Comparison of ENCODE assay signal across 23 cellular contexts in genomic region chr6:8651998-8652397, GRCh38.
DNase-seq lines count a peak whose midpoint lies in the region; ATAC-seq, FAIRE-seq and TF ChIP-seq lines count a peak whose summit lies in the region.
"Had no signal": no experiment of that assay in that cellular context is flagged by ENCODE, and none has a peak within 500 bp of the region (broad histone marks: within the 10 kb centered on the region; RNA-seq: fewer than 3 reads in every experiment).

No MANE protein-coding gene starts in this region.

- TF ChIP-seq RAD21 in liver (IDR thresholded peaks at IDR 0.05) = peak; percentile 28 to 38

- H3K36me3 Mint-ChIP-seq in GM23338 (ENCODE audit: low read depth) (no peaks in the 10 kb centered on the region), progenitor cell of endocrine pancreas (ENCODE audit: insufficient read depth) (no peaks in the 10 kb centered on the region)
- H3K36me3 Mint-ChIP-seq: CD14-positive monocyte; CD4-positive, alpha-beta memory T cell had no signal

- H3F3A ChIP-seq in GM23338 (replicated peaks; ENCODE audit: low read depth) = no peaks in the 10 kb centered on the region

- FAIRE-seq in HTR-8/SVneo (lab: Jason Lieb, UNC) = no peak
- FAIRE-seq: A549, G401.6, GM12892, H1 had no signal

- no peak overlapping the region for H3K27ac Mint-ChIP-seq in GM23338
- peak overlapping the region; percentile 90 for H3K27ac Mint-ChIP-seq in progenitor cell of endocrine pancreas
- H3K27ac Mint-ChIP-seq: CD14-positive monocyte; CD4-positive, alpha-beta memory T cell had no signal

- no peak overlapping the region for H3K27ac ChIP-seq in GM23338 (ENCODE audit: low read depth)
- peak overlapping the region; percentile 69 for H3K27ac ChIP-seq in hepatocyte
- peak overlapping the region; percentile 54 to 65 for H3K27ac ChIP-seq in liver (ENCODE audit: low read depth in 1 of 2, low read length in 2 of 2)
- H3K27ac ChIP-seq: A549; BLaER1 treated with 17β-estradiol and CSF1 and Interleukin-3, amounts not matched to agents 10 nM and 100 nM had no signal

- H3K9me3 Mint-ChIP-seq in GM23338 (no peaks in the 10 kb centered on the region), progenitor cell of endocrine pancreas (ENCODE audit: low read depth) (peaks cover 8% of the 10 kb centered on the region)

- H3K4me3 Mint-ChIP-seq in GM23338 = no peak overlapping the region
- H3K4me3 Mint-ChIP-seq in progenitor cell of endocrine pancreas (ENCODE audit: low read depth) = no peak overlapping the region
- H3K4me3 Mint-ChIP-seq: CD14-positive monocyte; CD4-positive, alpha-beta memory T cell had no signal

- no peak overlapping the region for H3K9ac ChIP-seq in liver (ENCODE audit: low read depth in 1 of 2, low read length in 2 of 2)
- H3K9ac ChIP-seq: BLaER1 treated with 17β-estradiol and CSF1 and Interleukin-3, amounts not matched to agents 10 nM and 100 nM had no signal

- no peaks in the 10 kb centered on the region for H3K4me1 ChIP-seq in GM23338 (ENCODE audit: insufficient read depth)
- peaks cover 3% of the 10 kb centered on the region for H3K4me1 ChIP-seq in hepatocyte (ENCODE audit: insufficient read depth)
- H3K4me1 ChIP-seq in liver (ENCODE audit: control insufficient read depth in 4 of 4, insufficient read depth in 4 of 4, low read length in 3 of 4) = peaks cover 0 to 44% (median 28%) of the 10 kb centered on the region in 4 donors
- H3K4me1 ChIP-seq: A549; BE2C; BLaER1 treated with 17β-estradiol and CSF1 and Interleukin-3, amounts not matched to agents 10 nM and 100 nM had no signal

- H3K4me3 ChIP-seq in GM23338 = no peak overlapping the region
- no peak overlapping the region for H3K4me3 ChIP-seq in hepatocyte
- H3K4me3 ChIP-seq in liver (ENCODE audit: low read depth in 1 of 3, low read length in 3 of 3) = peak overlapping the region; percentile 55 to 72 (median 62)
- H3K4me3 ChIP-seq: A549; BLaER1 treated with 17β-estradiol and CSF1 and Interleukin-3, amounts not matched to agents 10 nM and 100 nM had no signal

- WGBS in hepatocyte (ENCODE audit: low lambda C conversion rate, missing lambda C conversion rate) = 69% methylated on average over 4 of the region's 4 CpGs
- WGBS in liver = 52% methylated on average over 4 of the region's 4 CpGs

- H3K4me2 ChIP-seq in GM23338 = no peak overlapping the region
- no peak overlapping the region for H3K4me2 ChIP-seq in hepatocyte
- H3K4me2 ChIP-seq: A549; BLaER1 treated with 17β-estradiol and CSF1 and Interleukin-3, amounts not matched to agents 10 nM and 100 nM had no signal

- no peak for TF ChIP-seq CTCF in GM23338 (conservative IDR thresholded peaks at IDR 0.05; ENCODE audit: low read depth in 2 of 2)
- no peak for TF ChIP-seq CTCF in hepatocyte (IDR thresholded peaks at IDR 0.05; ENCODE audit: poor library complexity)
- no peak for TF ChIP-seq CTCF in liver (IDR thresholded peaks at IDR 0.05; ENCODE audit: low read depth, low read length, missing input control)
- no peak for TF ChIP-seq CTCF in progenitor cell of endocrine pancreas (IDR thresholded peaks at IDR 0.05; ENCODE audit: unreplicated experiment)

- no peaks in the 10 kb centered on the region for H3K27me3 ChIP-seq in GM23338 (ENCODE audit: insufficient read depth)
- H3K27me3 ChIP-seq in hepatocyte = no peaks in the 10 kb centered on the region
- H3K27me3 ChIP-seq in liver (ENCODE audit: control insufficient read depth in 4 of 4, insufficient read depth in 4 of 4, low read length in 3 of 4) = no peaks in the 10 kb centered on the region
- H3K27me3 ChIP-seq: BE2C; BLaER1 treated with 17β-estradiol and CSF1 and Interleukin-3, amounts not matched to agents 10 nM and 100 nM had no signal

- H3K36me3 ChIP-seq in GM23338 (ENCODE audit: insufficient read depth) (no peaks in the 10 kb centered on the region), hepatocyte (replicated peaks; ENCODE audit: insufficient read depth, low read depth) (no peaks in the 10 kb centered on the region), liver (ENCODE audit: control insufficient read depth in 4 of 4, insufficient read depth in 3 of 4, low read depth in 1 of 4, low read length in 3 of 4) (no peaks in the 10 kb centered on the region)
- H3K36me3 ChIP-seq: BE2C; BLaER1 treated with 17β-estradiol and CSF1 and Interleukin-3, amounts not matched to agents 10 nM and 100 nM had no signal

- H4K20me1 ChIP-seq in GM23338 (replicated peaks; ENCODE audit: insufficient read depth) (no peaks in the 10 kb centered on the region), hepatocyte (ENCODE audit: insufficient read depth, poor library complexity, severe bottlenecking) (no peaks in the 10 kb centered on the region)
- H4K20me1 ChIP-seq: BLaER1 treated with 17β-estradiol and CSF1 and Interleukin-3, amounts not matched to agents 10 nM and 100 nM had no signal

- H2AFZ ChIP-seq in GM23338 = peak overlapping the region; percentile 64; the same call in 1 of the 2 replicates
- H2AFZ ChIP-seq in hepatocyte = no peak overlapping the region

- H3K9me2 ChIP-seq in GM23338 (ENCODE audit: insufficient read depth) (peaks cover 8% of the 10 kb centered on the region; the same call in 1 of the 2 replicates), hepatocyte (replicated peaks; ENCODE audit: insufficient read depth) (no peaks in the 10 kb centered on the region)

- H3K4me1 Mint-ChIP-seq in GM23338 (no peaks in the 10 kb centered on the region), progenitor cell of endocrine pancreas (ENCODE audit: low read depth) (peaks cover 16% of the 10 kb centered on the region)
- H3K4me1 Mint-ChIP-seq: CD14-positive monocyte; CD4-positive, alpha-beta memory T cell had no signal

- no peak for DNase-seq in GM23338 (ENCODE audit: low spot score)
- DNase-seq in hepatocyte (ENCODE audit: low spot score) = peak; percentile 24
- DNase-seq in progenitor cell of endocrine pancreas (ENCODE audit: low spot score, unreplicated experiment) = no peak
- no peak for DNase-seq in HTR-8/SVneo (ENCODE audit: insufficient read length, low spot score)
- no peak for DNase-seq in NCI-H1694 (lab: John Stamatoyannopoulos, UW)
- DNase-seq: 8988T; ACHN; AML-193; BE2C; CD4-positive, alpha-beta memory T cell; COR-L47; DMS153; DND-41; H7; HCEC 1CT had no signal

- ATAC-seq in GM23338 (no peak), HG02571 (IDR thresholded peaks at IDR 0.05; ENCODE audit: unreplicated experiment) (no peak)
- ATAC-seq: A549 had no signal

- H3K79me2 ChIP-seq in GM23338 (replicated peaks; ENCODE audit: insufficient read depth) = no peaks in the 10 kb centered on the region
- H3K79me2 ChIP-seq in hepatocyte = no peaks in the 10 kb centered on the region

- H3K9me3 ChIP-seq in hepatocyte (ENCODE audit: low read depth) = no peaks in the 10 kb centered on the region
- H3K9me3 ChIP-seq in liver (ENCODE audit: control insufficient read depth in 4 of 4, low read length in 3 of 4) = no peaks in the 10 kb centered on the region
- H3K9me3 ChIP-seq: A549; BE2C; BLaER1 treated with 17β-estradiol and CSF1 and Interleukin-3, amounts not matched to agents 10 nM and 100 nM had no signal

- H3K27me3 Mint-ChIP-seq in GM23338 (ENCODE audit: insufficient read depth, low read depth, poor library complexity) (no peaks in the 10 kb centered on the region), progenitor cell of endocrine pancreas (no peaks in the 10 kb centered on the region)
- H3K27me3 Mint-ChIP-seq: CD4-positive, alpha-beta memory T cell had no signal

TF ChIP-seq in GM23338, 12 proteins besides CTCF, POLR2A, EP300 and RAD21 (continues in another document):
- TF ChIP-seq POLR2AphosphoS5 (IDR thresholded peaks at IDR 0.05; ENCODE audit: low read depth) (no peak), ZNF114 (CRISPR knock-in tag; IDR thresholded peaks at IDR 0.05) (no peak), EZH2phosphoT487 (IDR thresholded peaks at IDR 0.05; ENCODE audit: unreplicated experiment) (no peak), ZNF331 (CRISPR knock-in tag; IDR thresholded peaks at IDR 0.05; ENCODE audit: low read depth) (no peak), EZH2 (IDR thresholded peaks at IDR 0.05; ENCODE audit: low read depth, unreplicated experiment) (no peak)

TF ChIP-seq in liver, 16 proteins besides CTCF, POLR2A, EP300 and RAD21 (continues in another document):
- TF ChIP-seq NR2F2 (IDR thresholded peaks at IDR 0.05) = no peak
- TF ChIP-seq TAF1 (conservative IDR thresholded peaks at IDR 0.05) = peak; percentile 40
- peak; percentile 34 for TF ChIP-seq YY1 (IDR thresholded peaks at IDR 0.05)
- peak; percentile 23 to 46 for TF ChIP-seq HNF4A (conservative IDR thresholded peaks at IDR 0.05)
- peak; percentile 91 to 92 for TF ChIP-seq JUND (IDR thresholded peaks at IDR 0.05)
- peak; percentile 48 for TF ChIP-seq FOXA2 (IDR thresholded peaks at IDR 0.05)
- peak; percentile 66 for TF ChIP-seq FOXA1 (IDR thresholded peaks at IDR 0.05)
- TF ChIP-seq, protein P1, sequence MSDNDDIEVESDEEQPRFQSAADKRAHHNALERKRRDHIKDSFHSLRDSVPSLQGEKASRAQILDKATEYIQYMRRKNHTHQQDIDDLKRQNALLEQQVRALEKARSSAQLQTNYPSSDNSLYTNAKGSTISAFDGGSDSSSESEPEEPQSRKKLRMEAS (IDR thresholded peaks at IDR 0.05) = peak; percentile 45
- TF ChIP-seq EGR1 (IDR thresholded peaks at IDR 0.05; ENCODE audit: low read depth in 2 of 2) = no peak
- TF ChIP-seq, protein P2, sequence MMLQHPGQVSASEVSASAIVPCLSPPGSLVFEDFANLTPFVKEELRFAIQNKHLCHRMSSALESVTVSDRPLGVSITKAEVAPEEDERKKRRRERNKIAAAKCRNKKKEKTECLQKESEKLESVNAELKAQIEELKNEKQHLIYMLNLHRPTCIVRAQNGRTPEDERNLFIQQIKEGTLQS (IDR thresholded peaks at IDR 0.05) = peak; percentile 38
- peak in 1 of 2 donors; percentile 67 for TF ChIP-seq RXRA (IDR thresholded peaks at IDR 0.05)
- no peak for TF ChIP-seq HNF4G (IDR thresholded peaks at IDR 0.05)
- no peak for TF ChIP-seq ZBTB33 (IDR thresholded peaks at IDR 0.05)
- TF ChIP-seq SP1 (IDR thresholded peaks at IDR 0.05) = no peak

Comparison
In these comparisons a context has a peak if more than half of its experiments do, and no peak if none do; other contexts are left out.
1. H3K4me3 ChIP-seq: peak in liver (3 of 3); none in GM23338 (single experiment) and hepatocyte (single experiment).